Comparison of ENCODE assay signal across 8 cellular contexts in genomic region chr16:14309906-14310305, GRCh38.
A peak's percentile ranks its signal among the peaks of the same experiment; 100 is the strongest.
DNase-seq lines count a peak whose midpoint lies in the region; ATAC-seq and TF ChIP-seq lines count a peak whose summit lies in the region.

No MANE protein-coding gene starts in this region.

- no peaks in the 10 kb centered on the region for H3K9me2 ChIP-seq in SU-DHL-6 (replicated peaks; ENCODE audit: insufficient read depth, low read length)

- no peaks in the 10 kb centered on the region for H3K9me3 ChIP-seq in SU-DHL-6 (ENCODE audit: insufficient read depth, low read length)
- no peaks in the 10 kb centered on the region for H3K9me3 ChIP-seq in fibroblast of lung (ENCODE audit: control insufficient read depth, insufficient read depth, low read depth, low read length)

- H3K4me1 ChIP-seq in fibroblast of lung (ENCODE audit: control insufficient read depth, extremely low read depth, insufficient read depth, low read length) = peaks cover 26% of the 10 kb centered on the region

- peaks cover 38% of the 10 kb centered on the region for H3K4me1 Mint-ChIP-seq in activated CD8-positive, alpha-beta T cell treated with anti-CD3 and anti-CD28 coated beads for 36 hours (ENCODE audit: low read depth)
- H3K4me1 Mint-ChIP-seq in activated CD8-positive, alpha-beta T cell treated with anti-CD3 and anti-CD28 coated beads, Interleukin-2, amount 10 ng/mL, durations not matched to agents 7 days and 5 days (ENCODE audit: low read depth) = peaks cover 22% of the 10 kb centered on the region
- H3K4me1 Mint-ChIP-seq in stimulated activated naive CD8-positive, alpha-beta T cell treated with anti-CD3 and anti-CD28 coated beads, Interleukin-15, Interleukin-2, amounts not matched to agents 100 ng/mL and 50 ng/mL, for 24 hours (ENCODE audit: low read depth) = peaks cover 35% of the 10 kb centered on the region

- H2AFZ ChIP-seq in SU-DHL-6 (ENCODE audit: low read depth, low read length, severe bottlenecking) = no peak overlapping the region
- no peak overlapping the region for H2AFZ ChIP-seq in fibroblast of lung (ENCODE audit: low read length)

- no peak for TF ChIP-seq CTCF in activated CD8-positive, alpha-beta T cell treated with anti-CD3 and anti-CD28 coated beads for 36 hours (IDR thresholded peaks at IDR 0.05)
- no peak for TF ChIP-seq CTCF in SU-DHL-6 (IDR thresholded peaks at IDR 0.05; ENCODE audit: insufficient read depth, low read length, poor library complexity, severe bottlenecking)
- no peak for TF ChIP-seq CTCF in fibroblast of lung (conservative IDR thresholded peaks at IDR 0.05 in 1 of 2, IDR thresholded peaks at IDR 0.05 in 1 of 2; ENCODE audit: low read depth in 1 of 2, low read length in 2 of 2)

- H4K20me1 ChIP-seq in SU-DHL-6 (ENCODE audit: low read depth, low read length) = no peaks in the 10 kb centered on the region; the same call in 1 of the 2 replicates
- no peaks in the 10 kb centered on the region for H4K20me1 ChIP-seq in fibroblast of lung (ENCODE audit: control insufficient read depth, extremely low read depth, insufficient read depth, low read length)

- no peak overlapping the region for H3K4me3 Mint-ChIP-seq in activated CD8-positive, alpha-beta T cell treated with anti-CD3 and anti-CD28 coated beads for 36 hours
- H3K4me3 Mint-ChIP-seq in activated CD8-positive, alpha-beta T cell treated with anti-CD3 and anti-CD28 coated beads, Interleukin-2, amount 10 ng/mL, durations not matched to agents 7 days and 5 days = no peak overlapping the region
- no peak overlapping the region for H3K4me3 Mint-ChIP-seq in stimulated activated naive CD8-positive, alpha-beta T cell treated with anti-CD3 and anti-CD28 coated beads, Interleukin-15, Interleukin-2, amounts not matched to agents 100 ng/mL and 50 ng/mL, for 24 hours

- no peak for TF ChIP-seq POLR2A in GM18505 (IDR thresholded peaks at IDR 0.05; ENCODE audit: borderline replicate concordance, extremely low read depth, insufficient read depth, insufficient read length)

- H3K4me2 ChIP-seq in SU-DHL-6 (ENCODE audit: low read depth, low read length, poor library complexity, severe bottlenecking) = peak overlapping the region; percentile 91
- H3K4me2 ChIP-seq in fibroblast of lung (ENCODE audit: extremely low read depth, insufficient read depth, low read length) = no peak overlapping the region

- H3K36me3 Mint-ChIP-seq in activated CD8-positive, alpha-beta T cell treated with anti-CD3 and anti-CD28 coated beads for 36 hours (ENCODE audit: low read depth) = no peaks in the 10 kb centered on the region
- H3K36me3 Mint-ChIP-seq in activated CD8-positive, alpha-beta T cell treated with anti-CD3 and anti-CD28 coated beads, Interleukin-2, amount 10 ng/mL, durations not matched to agents 7 days and 5 days (ENCODE audit: low read depth) = no peaks in the 10 kb centered on the region
- H3K36me3 Mint-ChIP-seq in stimulated activated naive CD8-positive, alpha-beta T cell treated with anti-CD3 and anti-CD28 coated beads, Interleukin-15, Interleukin-2, amounts not matched to agents 100 ng/mL and 50 ng/mL, for 24 hours (ENCODE audit: low read depth) = no peaks in the 10 kb centered on the region

- POLR2A ChIA-PET in activated CD8-positive, alpha-beta T cell treated with anti-CD3 and anti-CD28 coated beads for 36 hours (lab: Charles Lee) = interaction anchor here (0.6 to 1.5 kb wide), 2 partner anchors 24 to 43 kb away, joined by 4 to 6 read pairs; no protein-coding TSS in a partner anchor
- POLR2A ChIA-PET in activated CD8-positive, alpha-beta T cell treated with anti-CD3 and anti-CD28 coated beads, Interleukin-2, amount 10 ng/mL, durations not matched to agents 7 days and 5 days (lab: Charles Lee) = interaction anchor here (3.5 kb wide), 1 partner anchor 24 kb away, joined by 15 read pairs; no protein-coding TSS in a partner anchor

- DNase-seq in activated CD8-positive, alpha-beta T cell treated with anti-CD3 and anti-CD28 coated beads for 36 hours = peak; percentile 60
- DNase-seq in activated CD8-positive, alpha-beta T cell treated with anti-CD3 and anti-CD28 coated beads, Interleukin-2, amount 10 ng/mL, durations not matched to agents 7 days and 5 days = no peak
- peak; percentile 39 to 83 for DNase-seq in fibroblast of lung (ENCODE audit: low read depth in 2 of 2)

- H3K9ac ChIP-seq in SU-DHL-6 (ENCODE audit: low read length) = peak overlapping the region; percentile 97
- no peak overlapping the region for H3K9ac ChIP-seq in fibroblast of lung (ENCODE audit: insufficient read depth, low read length)

- intact Hi-C loops in activated CD8-positive, alpha-beta T cell treated with anti-CD3 and anti-CD28 coated beads for 36 hours (cut with micrococcal nuclease) = no loop called here

- H3K27ac ChIP-seq in SU-DHL-6 (ENCODE audit: low read depth, low read length) (peak overlapping the region; percentile 95), fibroblast of lung (ENCODE audit: insufficient read depth, low read length) (peak overlapping the region; percentile 70)

- CTCF ChIA-PET in activated CD8-positive, alpha-beta T cell treated with anti-CD3 and anti-CD28 coated beads for 36 hours (lab: Charles Lee) = interaction anchor here (0.8 to 4.1 kb wide), 8 partner anchors 11 to 390 kb away, joined by 3 to 14 read pairs (median 3); partner anchors contain the start of gene ERCC4
- CTCF ChIA-PET in activated CD8-positive, alpha-beta T cell treated with anti-CD3 and anti-CD28 coated beads, Interleukin-2, amount 10 ng/mL, durations not matched to agents 7 days and 5 days (lab: Charles Lee) = interaction anchor here (0.9 to 1.2 kb wide), 4 partner anchors 17 to 217 kb away, joined by 3 to 7 read pairs (median 4); no protein-coding TSS in a partner anchor

- H3K27ac Mint-ChIP-seq in activated CD8-positive, alpha-beta T cell treated with anti-CD3 and anti-CD28 coated beads for 36 hours = peak overlapping the region; percentile 81
- no peak overlapping the region for H3K27ac Mint-ChIP-seq in activated CD8-positive, alpha-beta T cell treated with anti-CD3 and anti-CD28 coated beads, Interleukin-2, amount 10 ng/mL, durations not matched to agents 7 days and 5 days
- H3K27ac Mint-ChIP-seq in stimulated activated naive CD8-positive, alpha-beta T cell treated with anti-CD3 and anti-CD28 coated beads, Interleukin-15, Interleukin-2, amounts not matched to agents 100 ng/mL and 50 ng/mL, for 24 hours = peak overlapping the region; percentile 76

- H3F3A ChIP-seq in SU-DHL-6 (ENCODE audit: insufficient read depth) = peaks cover 75% of the 10 kb centered on the region

- peak; percentile 48 for ATAC-seq in activated CD8-positive, alpha-beta T cell treated with anti-CD3 and anti-CD28 coated beads for 36 hours
- no peak for ATAC-seq in activated CD8-positive, alpha-beta T cell treated with anti-CD3 and anti-CD28 coated beads, Interleukin-2, amount 10 ng/mL, durations not matched to agents 7 days and 5 days
- ATAC-seq in GM18505 (IDR thresholded peaks at IDR 0.05; ENCODE audit: unreplicated experiment) = no peak
- no peak for ATAC-seq in GM19455 (IDR thresholded peaks at IDR 0.05; ENCODE audit: unreplicated experiment)
- no peak for ATAC-seq in HG02885 (IDR thresholded peaks at IDR 0.05; ENCODE audit: poor library complexity, unreplicated experiment)

- no peaks in the 10 kb centered on the region for H3K27me3 ChIP-seq in SU-DHL-6 (ENCODE audit: low read length)
- H3K27me3 ChIP-seq in fibroblast of lung (ENCODE audit: control insufficient read depth, insufficient read depth, low read length) = no peaks in the 10 kb centered on the region

- H3K4me3 ChIP-seq in SU-DHL-6 (ENCODE audit: insufficient read depth, low read length, poor library complexity, severe bottlenecking) (peak overlapping the region; percentile 25), fibroblast of lung (replicated peaks in 1 of 4; ENCODE audit: control extremely low read depth in 1 of 4, insufficient read depth in 1 of 4, low read depth in 3 of 4, low read length in 4 of 4) (no peak overlapping the region)

- H3K9me3 Mint-ChIP-seq in activated CD8-positive, alpha-beta T cell treated with anti-CD3 and anti-CD28 coated beads for 36 hours = no peaks in the 10 kb centered on the region
- no peaks in the 10 kb centered on the region for H3K9me3 Mint-ChIP-seq in activated CD8-positive, alpha-beta T cell treated with anti-CD3 and anti-CD28 coated beads, Interleukin-2, amount 10 ng/mL, durations not matched to agents 7 days and 5 days (ENCODE audit: insufficient read depth)
- no peaks in the 10 kb centered on the region for H3K9me3 Mint-ChIP-seq in stimulated activated naive CD8-positive, alpha-beta T cell treated with anti-CD3 and anti-CD28 coated beads, Interleukin-15, Interleukin-2, amounts not matched to agents 100 ng/mL and 50 ng/mL, for 24 hours

- H3K79me2 ChIP-seq in SU-DHL-6 (ENCODE audit: insufficient read depth, low read length) (peaks cover 100% of the 10 kb centered on the region), fibroblast of lung (ENCODE audit: control insufficient read depth, insufficient read depth, low read length) (peaks cover 90% of the 10 kb centered on the region)

- H3K36me3 ChIP-seq in SU-DHL-6 (ENCODE audit: low read length) (no peaks in the 10 kb centered on the region), fibroblast of lung (ENCODE audit: control insufficient read depth, insufficient read depth, low read length) (no peaks in the 10 kb centered on the region)

- no peaks in the 10 kb centered on the region for H3K27me3 Mint-ChIP-seq in activated CD8-positive, alpha-beta T cell treated with anti-CD3 and anti-CD28 coated beads for 36 hours
- H3K27me3 Mint-ChIP-seq in activated CD8-positive, alpha-beta T cell treated with anti-CD3 and anti-CD28 coated beads, Interleukin-2, amount 10 ng/mL, durations not matched to agents 7 days and 5 days (ENCODE audit: low read depth) = peaks cover 6% of the 10 kb centered on the region
- peaks cover 6% of the 10 kb centered on the region for H3K27me3 Mint-ChIP-seq in stimulated activated naive CD8-positive, alpha-beta T cell treated with anti-CD3 and anti-CD28 coated beads, Interleukin-15, Interleukin-2, amounts not matched to agents 100 ng/mL and 50 ng/mL, for 24 hours
